22 cellular contexts compared by ENCODE assay signal in the genomic region with DNA sequence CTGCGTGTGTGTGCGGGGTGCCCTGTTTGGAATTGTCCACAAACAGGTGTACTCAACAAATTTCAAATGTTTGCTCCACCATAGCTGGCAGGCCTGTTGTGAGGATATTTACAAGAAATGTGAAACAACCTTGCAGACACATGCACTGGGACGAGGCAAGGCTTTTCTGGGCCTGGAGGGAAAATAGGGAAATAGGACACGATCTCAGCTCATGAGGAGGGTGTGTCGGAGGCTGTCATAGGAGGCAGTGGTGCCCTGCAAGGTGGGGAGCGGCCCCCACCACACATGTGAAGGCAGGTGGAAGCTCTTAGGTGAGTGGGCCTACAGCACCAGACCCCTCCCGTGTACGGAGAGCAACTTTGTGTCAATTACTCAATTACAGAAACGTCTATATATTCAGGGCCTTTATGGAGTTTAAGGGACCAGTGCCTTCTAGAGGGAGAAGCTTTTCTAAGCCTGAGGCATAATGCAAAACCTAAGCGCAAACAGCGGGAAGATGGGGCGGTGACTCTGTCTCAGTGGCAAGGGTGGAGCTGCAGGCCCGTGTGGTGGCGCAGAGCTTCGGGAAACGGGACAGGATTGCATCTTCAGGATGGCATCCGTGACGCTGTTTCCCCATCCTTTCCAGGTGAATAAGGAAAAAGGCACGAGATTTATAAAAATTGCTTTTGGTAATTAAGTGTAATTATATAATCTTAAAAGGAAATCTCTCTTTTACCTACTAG.
"Had no signal": no experiment of that assay in that cellular context is flagged by ENCODE, and none has a peak within 500 bp of the region (broad histone marks: within the 10 kb centered on the region; RNA-seq: fewer than 3 reads in every experiment).

No MANE protein-coding gene starts in this region.

- H3K27me3 ChIP-seq: uterus had no signal

- H3K9me3 Mint-ChIP-seq: activated B cell treated with CpG ODN at 0.5 μM for 24 hours; activated T-cell treated with anti-CD3 and anti-CD28 coated beads, Interleukin-2, amount 50 U/mL, for 4 hours; activated T-helper 17 cell treated with anti-CD3 and anti-CD28 coated beads, Interleukin-2, amount 50 U/mL, for 72 hours; central memory CD8-positive, alpha-beta T cell; immature natural killer cell; natural killer cell treated with Interleukin-12 subunit alpha and Interleukin-12 subunit beta and Interleukin-15 and Interleukin-18, amount 100 ng/mL, for 72 hours; stimulated activated effector memory CD8-positive, alpha-beta T cell treated with anti-CD3 and anti-CD28 coated beads, Interleukin-12 subunit alpha, Interleukin-12 subunit beta, amount 100 ng/mL, for 72 hours; stimulated activated naive CD8-positive, alpha-beta T cell treated with anti-CD3 and anti-CD28 coated beads, Interleukin-15, Interleukin-2, amounts not matched to agents 100 ng/mL and 50 ng/mL, for 24 hours had no signal

- H3K36me3 Mint-ChIP-seq: stimulated activated effector memory CD8-positive, alpha-beta T cell treated with anti-CD3 and anti-CD28 coated beads, Interleukin-12 subunit alpha, Interleukin-12 subunit beta, amount 100 ng/mL, for 72 hours had no signal

- H3K36me3 ChIP-seq: thoracic aorta, uterus had no signal

- H3K27me3 Mint-ChIP-seq: activated B cell treated with CpG ODN at 0.5 μM for 24 hours; activated T-helper 17 cell treated with anti-CD3 and anti-CD28 coated beads, Interleukin-2, amount 50 U/mL, for 72 hours; central memory CD8-positive, alpha-beta T cell; natural killer cell treated with Interleukin-12 subunit alpha and Interleukin-12 subunit beta and Interleukin-15 and Interleukin-18, amount 100 ng/mL, for 72 hours; stimulated activated naive CD8-positive, alpha-beta T cell treated with anti-CD3 and anti-CD28 coated beads, Interleukin-15, Interleukin-2, amounts not matched to agents 100 ng/mL and 50 ng/mL, for 24 hours had no signal

- H3K27ac Mint-ChIP-seq: activated B cell treated with CpG ODN at 0.5 μM for 24 hours; activated T-helper 17 cell treated with anti-CD3 and anti-CD28 coated beads, Interleukin-2, amount 50 U/mL, for 72 hours; immature natural killer cell; natural killer cell treated with Interleukin-12 subunit alpha and Interleukin-12 subunit beta and Interleukin-15 and Interleukin-18, amount 100 ng/mL, for 72 hours; stimulated activated effector memory CD8-positive, alpha-beta T cell treated with anti-CD3 and anti-CD28 coated beads, Interleukin-12 subunit alpha, Interleukin-12 subunit beta, amount 100 ng/mL, for 72 hours; stimulated activated naive CD8-positive, alpha-beta T cell treated with anti-CD3 and anti-CD28 coated beads, Interleukin-15, Interleukin-2, amounts not matched to agents 100 ng/mL and 50 ng/mL, for 24 hours; T-helper 2 cell treated with Interferon-gamma antibody and Interleukin-4, amounts not matched to agents 5 μg/mL and 100 μg/mL, for 36 hours had no signal

- H3K4me3 ChIP-seq: skin epidermis, thoracic aorta, uterus had no signal

- ATAC-seq: activated naive CD4-positive, alpha-beta T cell treated with anti-CD3 and anti-CD28 coated beads, Interleukin-2, amount 50 U/mL, for 72 hours; activated T-cell treated with anti-CD3 and anti-CD28 coated beads, Interleukin-2, amount 50 U/mL, for 4 hours; activated T-helper 17 cell treated with anti-CD3 and anti-CD28 coated beads, Interleukin-2, amount 50 U/mL, for 72 hours; natural killer cell treated with Interleukin-12 subunit alpha and Interleukin-12 subunit beta and Interleukin-15 and Interleukin-18, amount 100 ng/mL, for 72 hours; sciatic nerve; stimulated activated effector memory CD8-positive, alpha-beta T cell treated with anti-CD3 and anti-CD28 coated beads, Interleukin-12 subunit alpha, Interleukin-12 subunit beta, amount 100 ng/mL, for 72 hours had no signal

- H3K27ac ChIP-seq: skin epidermis, thoracic aorta, uterus had no signal

- DNase-seq: activated B cell treated with CpG ODN at 0.5 μM for 24 hours; activated CD4-positive, alpha-beta T cell treated with anti-CD3 and anti-CD28 coated beads, Interleukin-2, amount 50 U/mL, for 1 hour; activated gamma-delta T cell treated with Interleukin-2 at 50 U/mL for 16 hours; activated T-cell treated with anti-CD3 and anti-CD28 coated beads, Interleukin-2, amount 50 U/mL, for 4 hours; effector memory CD4-positive, alpha-beta T cell; foreskin fibroblast; hypothalamus; immature natural killer cell; stimulated activated CD4-positive, alpha-beta T cell treated with anti-CD3 and anti-CD28 coated beads, Interleukin-4, amount 100 ng/mL, for 24 hours; T-helper 1 cell; trophoblast cell; uterus had no signal

- H3K9me3 ChIP-seq: thoracic aorta, uterus had no signal

- H3K4me1 Mint-ChIP-seq: activated B cell treated with CpG ODN at 0.5 μM for 24 hours; activated T-helper 17 cell treated with anti-CD3 and anti-CD28 coated beads, Interleukin-2, amount 50 U/mL, for 72 hours had no signal

- H3K4me3 Mint-ChIP-seq: activated B cell treated with CpG ODN at 0.5 μM for 24 hours; activated T-cell treated with anti-CD3 and anti-CD28 coated beads, Interleukin-2, amount 50 U/mL, for 4 hours; activated T-helper 17 cell treated with anti-CD3 and anti-CD28 coated beads, Interleukin-2, amount 50 U/mL, for 72 hours; central memory CD8-positive, alpha-beta T cell; immature natural killer cell; natural killer cell treated with Interleukin-12 subunit alpha and Interleukin-12 subunit beta and Interleukin-15 and Interleukin-18, amount 100 ng/mL, for 72 hours; stimulated activated effector memory CD8-positive, alpha-beta T cell treated with anti-CD3 and anti-CD28 coated beads, Interleukin-12 subunit alpha, Interleukin-12 subunit beta, amount 100 ng/mL, for 72 hours; stimulated activated naive CD8-positive, alpha-beta T cell treated with anti-CD3 and anti-CD28 coated beads, Interleukin-15, Interleukin-2, amounts not matched to agents 100 ng/mL and 50 ng/mL, for 24 hours; T-helper 2 cell treated with Interferon-gamma antibody and Interleukin-4, amounts not matched to agents 5 μg/mL and 100 μg/mL, for 36 hours had no signal
